32 cellular contexts compared by ENCODE assay signal in genomic region chr1:183391863-183392262, GRCh38. TPM values are rescaled to one million over a fixed set of nuclear protein-coding genes. Genes with fewer than 3 reads are reported as not detected.
"Had no signal": no experiment of that assay in that cellular context is flagged by ENCODE, and none has a peak within 500 bp of the region (broad histone marks: within the 10 kb centered on the region; RNA-seq: fewer than 3 reads in every experiment).

No MANE protein-coding gene starts in this region.

- H3K9me3 ChIP-seq: Peyer's patch had no signal

- H3K27me3 ChIP-seq: Peyer's patch had no signal

- H3K4me3 ChIP-seq: Peyer's patch had no signal

- H3K27ac ChIP-seq: Peyer's patch, WERI-Rb-1 had no signal

- DNase-seq: activated CD4-positive, alpha-beta memory T cell treated with anti-CD3 and anti-CD28 coated beads, Interleukin-2, amount 10 ng/mL, durations not matched to agents 7 days and 5 days; activated CD4-positive, alpha-beta T cell treated with anti-CD3 and anti-CD28 coated beads for 1 hour; activated CD4-positive, alpha-beta T cell treated with anti-CD3 and anti-CD28 coated beads for 48 hours; activated CD4-positive, CD25-positive, alpha-beta regulatory T cell; activated CD8-positive, alpha-beta memory T cell treated with anti-CD3 and anti-CD28 coated beads for 24 hours; activated CD8-positive, alpha-beta memory T cell treated with anti-CD3 and anti-CD28 coated beads, Interleukin-2, amount 10 ng/mL, durations not matched to agents 7 days and 5 days; activated CD8-positive, alpha-beta memory T cell treated with anti-CD3 and anti-CD28 coated beads, Interleukin-2, amount 50 U/mL, for 48 hours; activated effector memory CD4-positive, alpha-beta T cell treated with Interleukin-2 at 50 U/mL for 16 hours; activated naive CD4-positive, alpha-beta T cell treated with anti-CD3 and anti-CD28 coated beads, Interleukin-2, amount 10 ng/mL, durations not matched to agents 7 days and 5 days; activated naive CD8-positive, alpha-beta T cell treated with anti-CD3 and anti-CD28 coated beads, Interleukin-2, amount 50 U/mL, for 24 hours; activated T-cell treated with anti-CD3 and anti-CD28 coated beads, Interleukin-2, amount 50 U/mL, for 48 hours; anterior cingulate cortex; Karpas-422; KBM-7; NCI-H1048; NCI-H1105 treated with DMSO at 0.1 percent for 48 hours; NCI-H1436; NCI-H1694; NCI-H2029 treated with DMSO at 0.1 percent for 48 hours; NCI-H2107; NCI-H2171; NCI-H510A; NCI-H526; NCI-H748 treated with DMSO at 0.1 percent for 48 hours; NK-92 treated with Interleukin-12 subunit alpha and Interleukin-12 subunit beta, amount 100 ng/mL, for 24 hours; PC-3; Peyer's patch; RPMI8226; SW 1271; T1000; WERI-Rb-1 had no signal

- ATAC-seq: activated CD8-positive, alpha-beta memory T cell treated with anti-CD3 and anti-CD28 coated beads, Interleukin-2, amount 10 ng/mL, durations not matched to agents 7 days and 5 days; activated naive CD8-positive, alpha-beta T cell treated with anti-CD3 and anti-CD28 coated beads, Interleukin-2, amount 50 U/mL, for 24 hours; PC-3 had no signal

- H3K4me1 ChIP-seq: Peyer's patch had no signal

- H3K36me3 ChIP-seq: Peyer's patch, WERI-Rb-1 had no signal

RNA-seq across cellular contexts. Expression of gene NMNAT2, which starts 26.3 kb away (rescaled TPM):
- total RNA-seq: activated CD8-positive, alpha-beta memory T cell treated with anti-CD3 and anti-CD28 coated beads, Interleukin-2, amount 10 ng/mL, durations not matched to agents 7 days and 5 days had no signal
- polyA plus RNA-seq: IgD-negative memory B cell had no signal
